ENCODE assay signal across 9 cellular contexts in the genomic region with DNA sequence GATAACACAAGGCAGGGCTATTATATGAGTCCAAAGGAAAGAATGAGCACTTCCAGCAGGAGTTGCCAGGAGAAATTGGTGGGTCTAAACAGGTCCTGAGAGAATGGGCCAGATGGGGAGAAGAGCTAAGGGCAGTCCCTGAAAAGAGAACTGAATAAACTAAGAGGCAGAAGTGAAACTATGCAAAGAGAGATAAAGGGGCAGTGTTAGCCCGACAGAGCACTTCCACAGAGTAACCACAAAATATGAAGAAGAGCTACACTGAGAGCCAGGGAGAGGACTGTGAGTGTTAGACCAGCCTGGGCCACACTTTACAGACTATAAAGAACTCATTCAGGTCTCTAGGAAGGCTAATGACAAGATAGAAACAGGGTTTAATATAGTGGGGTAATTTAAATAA. TPM values are rescaled to one million over a fixed set of nuclear protein-coding genes. Genes with fewer than 3 reads are reported as not detected.
DNase-seq lines count a peak whose midpoint lies in the region; ATAC-seq and TF ChIP-seq lines count a peak whose summit lies in the region.
"Had no signal": no experiment of that assay in that cellular context is flagged by ENCODE, and none has a peak within 500 bp of the region (broad histone marks: within the 10 kb centered on the region; RNA-seq: fewer than 3 reads in every experiment).

No MANE protein-coding gene starts in this region.

- no peaks in the 10 kb centered on the region for H3F3A ChIP-seq in PC-3 (ENCODE audit: low read length, unreplicated experiment)

- WGBS in lung, 2 donors = 0 to 2% methylated on average over 1 of the region's 1 CpG

- H3K9me3 ChIP-seq in lung (ENCODE audit: control insufficient read depth in 2 of 2, insufficient read depth in 1 of 2, low read length in 1 of 2) (no peaks in the 10 kb centered on the region), PC-3 (ENCODE audit: low read length) (no peaks in the 10 kb centered on the region)

- H3K9me2 ChIP-seq in PC-3 (replicated peaks; ENCODE audit: low read length) = no peaks in the 10 kb centered on the region

- H3K36me3 ChIP-seq in lung (ENCODE audit: control insufficient read depth in 2 of 2, insufficient read depth in 2 of 2, low read length in 2 of 2) = peaks cover 2 to 4% of the 10 kb centered on the region in 2 donors
- H3K36me3 ChIP-seq in PC-3 (ENCODE audit: low read depth, low read length) = no peaks in the 10 kb centered on the region

- no peak overlapping the region for H3K27ac Mint-ChIP-seq in progenitor cell of endocrine pancreas

- peak; percentile 98 for ATAC-seq in GM18520 (IDR thresholded peaks at IDR 0.05; ENCODE audit: unreplicated experiment)
- ATAC-seq in HG02642 (IDR thresholded peaks at IDR 0.05; ENCODE audit: poor library complexity, unreplicated experiment) = peak; percentile 99
- peak; percentile 45 for ATAC-seq in lung (ENCODE audit: insufficient read depth, low FRiP score)
- no peak for ATAC-seq in PC-3

- no peak overlapping the region for H3K9ac ChIP-seq in PC-3 (ENCODE audit: low read length)

- no peaks in the 10 kb centered on the region for H3K9me3 Mint-ChIP-seq in progenitor cell of endocrine pancreas (ENCODE audit: low read depth)

- H3K4me1 ChIP-seq in lung (ENCODE audit: control insufficient read depth in 2 of 2, insufficient read depth in 2 of 2, low read length in 2 of 2) (peaks cover 5% of the 10 kb centered on the region in 2 donors), PC-3 (ENCODE audit: insufficient read depth, low read length) (no peaks in the 10 kb centered on the region)

- H3K4me3 Mint-ChIP-seq in progenitor cell of endocrine pancreas (ENCODE audit: low read depth) = no peak overlapping the region

- H3K4me3 ChIP-seq in lung (no peak overlapping the region), PC-3 (ENCODE audit: low read length) (no peak overlapping the region)

- no peak for TF ChIP-seq CTCF in lung (IDR thresholded peaks at IDR 0.05; ENCODE audit: control extremely low read depth, extremely low read depth)
- TF ChIP-seq CTCF in PC-3 (conservative IDR thresholded peaks at IDR 0.05; ENCODE audit: low read depth, low read length) = no peak
- no peak for TF ChIP-seq CTCF in progenitor cell of endocrine pancreas (IDR thresholded peaks at IDR 0.05; ENCODE audit: unreplicated experiment)

- H3K27me3 ChIP-seq in lung (ENCODE audit: control insufficient read depth, insufficient read depth) (no peaks in the 10 kb centered on the region), PC-3 (ENCODE audit: low read length) (no peaks in the 10 kb centered on the region)

- no peak overlapping the region for H3K4me2 ChIP-seq in PC-3 (ENCODE audit: low read length)

- POLR2A ChIA-PET in PC-3 (lab: Charles Lee; ENCODE audit: unreplicated experiment) = no interaction called here

- no peak overlapping the region for H2AFZ ChIP-seq in PC-3 (ENCODE audit: low read length)

- CTCF ChIA-PET in PC-3 (lab: Charles Lee) = no interaction called here

- H3K4me1 Mint-ChIP-seq in progenitor cell of endocrine pancreas (ENCODE audit: low read depth) = peaks cover 5% of the 10 kb centered on the region

- H3K27ac ChIP-seq in lung (ENCODE audit: low read depth in 1 of 2, low read length in 1 of 2) = no peak overlapping the region
- H3K27ac ChIP-seq in PC-3 (ENCODE audit: low read length) = no peak overlapping the region

- no peaks in the 10 kb centered on the region for H3K27me3 Mint-ChIP-seq in progenitor cell of endocrine pancreas

- no peaks in the 10 kb centered on the region for H3K79me2 ChIP-seq in PC-3 (ENCODE audit: low read length)

- H3K36me3 Mint-ChIP-seq in progenitor cell of endocrine pancreas (ENCODE audit: insufficient read depth) = peaks cover 4% of the 10 kb centered on the region

- intact Hi-C loops in PC-3 (cut with micrococcal nuclease) = no loop called here

- no TSS peak for BruUV-seq in PC-3 (replicated peaks; lab: Mats Ljungman, UMichigan)

- 0 out of 2 replicates have a peak, but pooled peaks cover 4% of the 10 kb centered on the region for H4K20me1 ChIP-seq in PC-3 (ENCODE audit: low read length)

- DNase-seq in NCI-H226 = peak; percentile 8
- no peak for DNase-seq in lung (ENCODE audit: low spot score)
- no peak for DNase-seq in PC-3
- no peak for DNase-seq in progenitor cell of endocrine pancreas (ENCODE audit: low spot score, unreplicated experiment)
- no peak for DNase-seq in NCI-H345 (lab: John Stamatoyannopoulos, UW)
- DNase-seq in NCI-H2081 (lab: John Stamatoyannopoulos, UW) = no peak
- DNase-seq: stimulated activated CD8-positive, alpha-beta memory T cell treated with anti-CD3 and anti-CD28 coated beads, Interleukin-4, amount 100 ng/mL, for 48 hours had no signal

RNA-seq across cellular contexts. Expression of a gene that starts 43.8 kb away (rescaled TPM):
- total RNA-seq in lung (10 to 100 TPM; 77.2 to 83.4 TPM), PC-3 (2014; rRNA removed) (9.8 and 10.5 TPM in 2 replicates), progenitor cell of endocrine pancreas (103 and 109 TPM in 2 replicates)
- 10 to 100 TPM; 12.1 to 34.0 TPM for polyA plus RNA-seq in lung
